21 cellular contexts compared by ENCODE assay signal in the genomic region with DNA sequence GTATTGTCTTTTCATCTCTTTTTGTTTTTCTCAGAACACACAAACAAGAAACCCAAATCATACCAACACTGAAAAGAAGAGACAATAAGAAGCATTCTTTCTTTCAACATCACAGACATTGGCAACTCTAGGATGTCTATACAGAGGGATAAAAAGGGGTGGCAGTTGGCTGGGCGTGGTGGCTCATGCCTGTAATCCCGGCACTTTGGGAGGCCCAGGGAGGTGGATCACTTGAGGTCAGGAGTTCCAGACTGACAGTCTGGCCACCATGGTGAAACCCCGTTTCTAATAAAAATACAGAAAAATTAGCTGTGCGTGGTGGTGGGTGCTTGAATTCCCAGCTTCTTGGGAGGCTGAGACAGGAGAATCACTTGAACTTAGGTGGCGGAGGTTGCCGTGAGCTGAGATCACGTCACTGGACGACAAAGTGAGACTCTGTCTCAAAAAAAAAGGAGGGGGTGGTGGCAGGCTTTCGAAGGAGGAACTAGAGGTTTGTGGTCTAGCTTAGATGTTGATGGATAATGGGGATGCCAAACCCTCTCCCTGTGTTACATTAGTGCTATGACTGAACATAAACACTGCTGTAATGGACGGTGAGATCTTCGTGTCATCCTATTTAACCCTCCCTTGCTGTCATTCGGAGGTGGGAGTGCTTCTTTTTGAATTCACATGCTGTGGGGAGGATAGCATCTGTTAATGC. TPM values are rescaled to one million over a fixed set of nuclear protein-coding genes. Genes with fewer than 3 reads are reported as not detected.
DNase-seq lines count a peak whose midpoint lies in the region; ATAC-seq, FAIRE-seq and TF ChIP-seq lines count a peak whose summit lies in the region.
"Had no signal": no experiment of that assay in that cellular context is flagged by ENCODE, and none has a peak within 500 bp of the region (broad histone marks: within the 10 kb centered on the region; RNA-seq: fewer than 3 reads in every experiment).

No MANE protein-coding gene starts in this region.

- no peaks in the 10 kb centered on the region for H3K27me3 Mint-ChIP-seq in activated CD4-positive, alpha-beta T cell treated with anti-CD3 and anti-CD28 coated beads for 36 hours
- H3K27me3 Mint-ChIP-seq in activated CD4-positive, alpha-beta T cell treated with anti-CD3 and anti-CD28 coated beads, Interleukin-2, amount 10 ng/mL, durations not matched to agents 24 days and 14 days = no peaks in the 10 kb centered on the region
- no peaks in the 10 kb centered on the region for H3K27me3 Mint-ChIP-seq in stimulated activated naive B cell treated with anti-CD40 and anti-IgM and Interleukin-4, amounts not matched to agents 10 μg/mL and 1 μg/mL and 100 μg/mL, for 72 hours

- H3K9ac ChIP-seq in GM12878 (ENCODE audit: control insufficient read depth, insufficient read depth, low read length) = no peak overlapping the region
- H3K9ac ChIP-seq: parathyroid adenoma had no signal

- H3K4me3 ChIP-seq in GM12878 = no peak overlapping the region
- H3K4me3 ChIP-seq: coronary artery, skin epidermis had no signal

- POLR2A ChIA-PET in activated CD4-positive, alpha-beta T cell treated with anti-CD3 and anti-CD28 coated beads for 36 hours (lab: Charles Lee) = no interaction called here
- POLR2A ChIA-PET in GM12878 (lab: Charles Lee) = no interaction called here

- H3K27me3 ChIP-seq in GM12878 (replicated peaks in 1 of 2; ENCODE audit: control insufficient read depth in 2 of 2, insufficient read depth in 2 of 2, low read length in 1 of 2) = no peaks in the 10 kb centered on the region

- H3K79me2 ChIP-seq in GM12878 (ENCODE audit: control insufficient read depth, insufficient read depth, low read length) = no peaks in the 10 kb centered on the region

- DNase-seq in activated CD4-positive, alpha-beta T cell treated with anti-CD3 and anti-CD28 coated beads for 36 hours = peak; percentile 25
- DNase-seq in activated CD4-positive, alpha-beta T cell treated with anti-CD3 and anti-CD28 coated beads, Interleukin-2, amount 10 ng/mL, durations not matched to agents 24 days and 14 days = no peak
- DNase-seq in OCI-M1 (lab: John Stamatoyannopoulos, UW) = peak; percentile 95
- DNase-seq in GM12878 (ENCODE audit: low read depth, low spot score) = no peak
- DNase-seq in stimulated activated naive B cell treated with anti-CD40 and anti-IgM and Interleukin-4, amounts not matched to agents 10 μg/mL and 1 μg/mL and 100 μg/mL, for 72 hours = peak; percentile 19
- no peak for DNase-seq in stimulated activated CD4-positive, alpha-beta T cell treated with anti-CD3 and anti-CD28 coated beads, Interleukin-4, amount 100 ng/mL, for 4 hours
- no peak for DNase-seq in GM13977 (ENCODE audit: low spot score)
- no peak for DNase-seq in G401 (ENCODE audit: low spot score)
- DNase-seq: activated effector memory CD4-positive, alpha-beta T cell treated with Interleukin-2 at 50 U/mL for 16 hours; CD8-positive, alpha-beta T cell; islet precursor cell; NCI-H2029 treated with DMSO at 0.1 percent for 48 hours; NCI-H524 had no signal

- no peak for TF ChIP-seq RAD21 in GM12878 (IDR thresholded peaks at IDR 0.05; ENCODE audit: insufficient read depth, low read depth, low read length)

- peak; percentile 73 for ATAC-seq in activated CD4-positive, alpha-beta T cell treated with anti-CD3 and anti-CD28 coated beads for 36 hours
- peak; percentile 26; the same call in 2 of the 3 replicates for ATAC-seq in GM12878
- peak; percentile 94 to 95 for ATAC-seq in stimulated activated naive B cell treated with anti-CD40 and anti-IgM and Interleukin-4, amounts not matched to agents 10 μg/mL and 1 μg/mL and 100 μg/mL, for 72 hours (replicated peaks)
- ATAC-seq: CD8-positive, alpha-beta T cell; esophagus mucosa; Panc1 had no signal

- TF ChIP-seq CTCF in GM12878 (IDR thresholded peaks at IDR 0.05 in 2 of 3, conservative IDR thresholded peaks at IDR 0.05 in 1 of 3; ENCODE audit: control insufficient read depth in 2 of 3, extremely low read depth in 1 of 3, insufficient read depth in 1 of 3, low read depth in 3 of 3, low read length in 3 of 3) = no peak
- TF ChIP-seq CTCF in GM13977 (IDR thresholded peaks at IDR 0.05; ENCODE audit: extremely low read depth, insufficient read depth, missing control alignments) = no peak

- peaks cover 8% of the 10 kb centered on the region for H3K36me3 Mint-ChIP-seq in activated CD4-positive, alpha-beta T cell treated with anti-CD3 and anti-CD28 coated beads for 36 hours (ENCODE audit: low read depth)
- H3K36me3 Mint-ChIP-seq in activated CD4-positive, alpha-beta T cell treated with anti-CD3 and anti-CD28 coated beads, Interleukin-2, amount 10 ng/mL, durations not matched to agents 24 days and 14 days (ENCODE audit: low read depth) = peaks cover 4% of the 10 kb centered on the region
- peaks cover 6 to 10% of the 10 kb centered on the region in 2 donors for H3K36me3 Mint-ChIP-seq in stimulated activated naive B cell treated with anti-CD40 and anti-IgM and Interleukin-4, amounts not matched to agents 10 μg/mL and 1 μg/mL and 100 μg/mL, for 72 hours

- H3K4me3 Mint-ChIP-seq in activated CD4-positive, alpha-beta T cell treated with anti-CD3 and anti-CD28 coated beads for 36 hours = no peak overlapping the region
- no peak overlapping the region for H3K4me3 Mint-ChIP-seq in activated CD4-positive, alpha-beta T cell treated with anti-CD3 and anti-CD28 coated beads, Interleukin-2, amount 10 ng/mL, durations not matched to agents 24 days and 14 days
- H3K4me3 Mint-ChIP-seq in stimulated activated naive B cell treated with anti-CD40 and anti-IgM and Interleukin-4, amounts not matched to agents 10 μg/mL and 1 μg/mL and 100 μg/mL, for 72 hours = peak overlapping the region; percentile 23 to 52
- H3K4me3 Mint-ChIP-seq: CD8-positive, alpha-beta T cell had no signal

- WGBS in GM12878 (ENCODE audit: insufficient coverage, insufficient replicate concordance, low lambda C conversion rate, missing lambda C conversion rate) = 79% methylated on average over 12 of the region's 12 CpGs

- RAD21 ChIA-PET in GM12878 (lab: Charles Lee; ENCODE audit: unreplicated experiment) = no interaction called here

- no peak for TF ChIP-seq EP300 in GM12878 (IDR thresholded peaks at IDR 0.05; ENCODE audit: borderline replicate concordance in 1 of 2, control insufficient read depth in 1 of 2, low read depth in 2 of 2, low read length in 2 of 2)

- no peak overlapping the region for H3K27ac ChIP-seq in GM12878 (ENCODE audit: control insufficient read depth, insufficient read depth)
- H3K27ac ChIP-seq: 22Rv1, coronary artery, parathyroid adenoma, skin epidermis had no signal

- no peak for TF ChIP-seq POLR2A in GM12878 (IDR thresholded peaks at IDR 0.05; ENCODE audit: low read depth, low read length)

- intact Hi-C loops in activated CD4-positive, alpha-beta T cell treated with anti-CD3 and anti-CD28 coated beads for 36 hours (cut with DNase I, micrococcal nuclease) = no loop called here
- intact Hi-C loops in activated CD4-positive, alpha-beta T cell treated with anti-CD3 and anti-CD28 coated beads, Interleukin-2, amount 10 ng/mL, durations not matched to agents 24 days and 14 days (cut with micrococcal nuclease) = no loop called here
- intact Hi-C loops in GM12878 (cut with micrococcal nuclease; ENCODE audit: unreplicated experiment) = no loop called here

- no peaks in the 10 kb centered on the region for H3K36me3 ChIP-seq in GM12878 (ENCODE audit: control insufficient read depth in 2 of 2, insufficient read depth in 2 of 2, low read length in 1 of 2)

- H3K9me3 ChIP-seq in GM12878 (replicated peaks; ENCODE audit: control insufficient read depth, insufficient read depth, low read length) = no peaks in the 10 kb centered on the region; the same call in 2 of the 3 replicates

- in situ Hi-C loops in GM12878 (cut with MboI) = no loop called here
- in situ Hi-C loops in GM13977 (cut with MboI; ENCODE audit: low pct_unique_long_range_greater_than_20kb, low sequenced_read_pairs, unreplicated experiment) = loop anchor here (10.0 kb wide), 2 partner anchors 127 to 317 kb away; a partner anchor contains a TSS
- in situ Hi-C loops in G401 (cut with HindIII; ENCODE audit: low sequenced_read_pairs) = no loop called here

- no peak overlapping the region for H2AFZ ChIP-seq in GM12878 (ENCODE audit: control insufficient read depth, low read depth, low read length)
- H2AFZ ChIP-seq: parathyroid adenoma had no signal

- no peaks in the 10 kb centered on the region for H3K9me3 Mint-ChIP-seq in activated CD4-positive, alpha-beta T cell treated with anti-CD3 and anti-CD28 coated beads for 36 hours (ENCODE audit: low read depth)
- H3K9me3 Mint-ChIP-seq in activated CD4-positive, alpha-beta T cell treated with anti-CD3 and anti-CD28 coated beads, Interleukin-2, amount 10 ng/mL, durations not matched to agents 24 days and 14 days = no peaks in the 10 kb centered on the region
- H3K9me3 Mint-ChIP-seq in stimulated activated naive B cell treated with anti-CD40 and anti-IgM and Interleukin-4, amounts not matched to agents 10 μg/mL and 1 μg/mL and 100 μg/mL, for 72 hours = no peaks in the 10 kb centered on the region
- H3K9me3 Mint-ChIP-seq: CD8-positive, alpha-beta T cell had no signal

- H3K4me1 Mint-ChIP-seq in activated CD4-positive, alpha-beta T cell treated with anti-CD3 and anti-CD28 coated beads for 36 hours = peaks cover 23% of the 10 kb centered on the region
- peaks cover 17% of the 10 kb centered on the region for H3K4me1 Mint-ChIP-seq in activated CD4-positive, alpha-beta T cell treated with anti-CD3 and anti-CD28 coated beads, Interleukin-2, amount 10 ng/mL, durations not matched to agents 24 days and 14 days
- H3K4me1 Mint-ChIP-seq in stimulated activated naive B cell treated with anti-CD40 and anti-IgM and Interleukin-4, amounts not matched to agents 10 μg/mL and 1 μg/mL and 100 μg/mL, for 72 hours = peaks cover 15 to 29% of the 10 kb centered on the region in 2 donors

- SMC1A ChIA-PET in GM12878 (lab: Charles Lee; ENCODE audit: uncharacterized antibody, unreplicated experiment) = interaction anchor here (1.5 kb wide), 1 partner anchor 18 kb away, joined by 5 read pairs; no protein-coding TSS in a partner anchor

- FAIRE-seq in GM12878 (lab: Jason Lieb, UNC) = peak; percentile 79
- FAIRE-seq: astrocyte had no signal

- no peak overlapping the region for H3K4me2 ChIP-seq in GM12878 (ENCODE audit: control insufficient read depth, insufficient read depth)

- H4K20me1 ChIP-seq in GM12878 (ENCODE audit: control insufficient read depth, insufficient read depth) = no peaks in the 10 kb centered on the region

- no peak overlapping the region for H3K27ac Mint-ChIP-seq in activated CD4-positive, alpha-beta T cell treated with anti-CD3 and anti-CD28 coated beads for 36 hours
- H3K27ac Mint-ChIP-seq in activated CD4-positive, alpha-beta T cell treated with anti-CD3 and anti-CD28 coated beads, Interleukin-2, amount 10 ng/mL, durations not matched to agents 24 days and 14 days = no peak overlapping the region
- H3K27ac Mint-ChIP-seq in stimulated activated naive B cell treated with anti-CD40 and anti-IgM and Interleukin-4, amounts not matched to agents 10 μg/mL and 1 μg/mL and 100 μg/mL, for 72 hours = peak overlapping the region; percentile 62
- H3K27ac Mint-ChIP-seq: CD8-positive, alpha-beta T cell had no signal

- BruUV-seq in GM12878 (replicated peaks; lab: Mats Ljungman, UMichigan) = no TSS peak

- H3K4me1 ChIP-seq in GM12878 (ENCODE audit: control insufficient read depth, insufficient read depth, low read length) = no peaks in the 10 kb centered on the region

- CTCF ChIA-PET in activated CD4-positive, alpha-beta T cell treated with anti-CD3 and anti-CD28 coated beads for 36 hours (lab: Charles Lee) = no interaction called here
- CTCF ChIA-PET in GM12878 (lab: Yijun Ruan, JAX) = interaction anchor here (0.7 to 1.3 kb wide), 3 partner anchors 142 to 320 kb away, joined by 3 read pairs; no protein-coding TSS in a partner anchor

RNA-seq across cellular contexts. Expression of a gene that starts 9.4 kb away (rescaled TPM):
- 1 to 10 TPM; 4.2 to 4.5 TPM for total RNA-seq in activated CD4-positive, alpha-beta T cell treated with anti-CD3 and anti-CD28 coated beads for 36 hours
- total RNA-seq in activated CD4-positive, alpha-beta T cell treated with anti-CD3 and anti-CD28 coated beads, Interleukin-2, amount 10 ng/mL, durations not matched to agents 24 days and 14 days = 5.6 and 6.7 TPM in 2 replicates
- total RNA-seq in GM12878 (2013; cell fraction: nucleolus; rRNA removed) = 53.4 and 62.4 TPM in 2 replicates
- total RNA-seq in GM12878 (2014; rRNA removed) = 4.3 and 7.1 TPM in 2 replicates
- total RNA-seq in GM12878 (2014; rRNA removed; fragmentation: Illumina TruSeq; extraction: Trizol) = 2.2 and 2.3 TPM in 2 replicates
- total RNA-seq in GM12878 (2021) = 5.6 and 7.3 TPM in 2 replicates
- polyA plus RNA-seq in GM12878 (2011; ENCODE audit: low read depth) = 2.2 TPM
- polyA plus RNA-seq in GM12878 (2011; rRNA removed) = 1.7 and 3.4 TPM in 2 replicates
- polyA plus RNA-seq in GM12878 (2011; cell fraction: cytosol; rRNA removed) = 3.2 TPM in 2 replicates
- 6.3 and 6.7 TPM in 2 replicates for polyA plus RNA-seq in GM12878 (2011; cell fraction: nucleus; rRNA removed)
- polyA plus RNA-seq in GM12878 (2012) = 4.5 and 6.7 TPM in 2 replicates
- 2.6 and 3.4 TPM in 2 replicates for polyA plus RNA-seq in GM12878 (2014; fragmentation: Illumina TruSeq; extraction: Trizol)
- polyA plus RNA-seq in GM12878 (2014; fragmentation: Nextera tagmentation; extraction: Ambion mirVana) = under 1 TPM; 0.18 to 0.33 TPM
- polyA plus RNA-seq in GM12878 (2014; rRNA removed) = 2.4 and 2.5 TPM in 2 replicates
- polyA plus RNA-seq in GM12878 (2016; fragmentation: Nextera tagmentation; extraction: Ambion mirVana) = 1 to 10 TPM; 2.0 to 3.6 TPM
- polyA minus RNA-seq in GM12878 (2011; rRNA and poly(A)+ RNA removed) = 7.2 and 7.8 TPM in 2 replicates
- polyA minus RNA-seq in GM12878 (2011; cell fraction: cytosol; rRNA and poly(A)+ RNA removed) = 2.4 and 3.6 TPM in 2 replicates
- 4.8 and 8.5 TPM in 2 replicates for polyA minus RNA-seq in GM12878 (2011; cell fraction: nucleus; rRNA and poly(A)+ RNA removed)
- total RNA-seq in G401 (2014; rRNA removed; shearing (Covaris generic)) = 7.6 and 15.5 TPM in 2 replicates

RNA-seq across cellular contexts. Expression of a gene that starts 58.2 kb away (rescaled TPM):
- 1 to 10 TPM; 1.1 to 1.5 TPM for total RNA-seq in activated CD4-positive, alpha-beta T cell treated with anti-CD3 and anti-CD28 coated beads for 36 hours
- 0.57 and 0.79 TPM in 2 replicates for total RNA-seq in activated CD4-positive, alpha-beta T cell treated with anti-CD3 and anti-CD28 coated beads, Interleukin-2, amount 10 ng/mL, durations not matched to agents 24 days and 14 days
- 3.8 and 4.2 TPM in 2 replicates for total RNA-seq in GM12878 (2013; cell fraction: nucleolus; rRNA removed)
- total RNA-seq in GM12878 (2014; rRNA removed) (0.11 and 0.38 TPM in 2 replicates), GM12878 (2014; rRNA removed; fragmentation: Illumina TruSeq; extraction: Trizol) (0.78 and 1.0 TPM in 2 replicates), GM12878 (2021) (not detected in 2 replicates)
- 0.56 TPM for polyA plus RNA-seq in GM12878 (2011; ENCODE audit: low read depth)
- polyA plus RNA-seq in GM12878 (2011; rRNA removed) (0.45 and 0.72 TPM in 2 replicates), GM12878 (2014; fragmentation: Illumina TruSeq; extraction: Trizol) (0.67 and 0.79 TPM in 2 replicates), GM12878 (2014; fragmentation: Nextera tagmentation; extraction: Ambion mirVana) (under 1 TPM; 0.14 to 0.33 TPM), GM12878 (2014; rRNA removed) (0.48 and 0.64 TPM in 2 replicates), GM12878 (2016; fragmentation: Nextera tagmentation; extraction: Ambion mirVana) (under 1 TPM in 1 of 2 experiments, not detected in 1; 0.21 TPM)
- 0.07 TPM in 1 of 2 replicates, not detected in the other for polyA plus RNA-seq in GM12878 (2011; cell fraction: cytosol; rRNA removed)
- polyA plus RNA-seq in GM12878 (2011; cell fraction: nucleus; rRNA removed) = 1.2 TPM in 1 of 2 replicates, not detected in the other
- 0.84 and 1.1 TPM in 2 replicates for polyA plus RNA-seq in GM12878 (2012)
- polyA minus RNA-seq in GM12878 (2011; rRNA and poly(A)+ RNA removed) = 0.44 TPM in 1 of 2 replicates, not detected in the other
- polyA minus RNA-seq in GM12878 (2011; cell fraction: cytosol; rRNA and poly(A)+ RNA removed) = not detected in 2 replicates
- 0.24 TPM in 1 of 2 replicates, not detected in the other for polyA minus RNA-seq in GM12878 (2011; cell fraction: nucleus; rRNA and poly(A)+ RNA removed)
- total RNA-seq in G401 (2014; rRNA removed; shearing (Covaris generic)) = 0.31 and 1.4 TPM in 2 replicates
- total RNA-seq: T-helper 1 cell treated with Interleukin-12 subunit alpha and Interleukin-12 subunit beta and Interleukin-4 antibody, amounts not matched to agents 30 ng/mL and 1 ng/mL, for 36 hours had no signal

Comparison
In these comparisons a context has a peak if more than half of its experiments do, and no peak if none do; other contexts are left out.
1. DNase-seq: peak in activated CD4-positive, alpha-beta T cell treated with anti-CD3 and anti-CD28 coated beads for 36 hours (single experiment), OCI-M1 (single experiment) and stimulated activated naive B cell treated with anti-CD40 and anti-IgM and Interleukin-4, amounts not matched to agents 10 μg/mL and 1 μg/mL and 100 μg/mL, for 72 hours (single experiment); none in activated CD4-positive, alpha-beta T cell treated with anti-CD3 and anti-CD28 coated beads, Interleukin-2, amount 10 ng/mL, durations not matched to agents 24 days and 14 days (single experiment), GM12878 (single experiment), stimulated activated CD4-positive, alpha-beta T cell treated with anti-CD3 and anti-CD28 coated beads, Interleukin-4, amount 100 ng/mL, for 4 hours (0 of 2), GM13977 (single experiment) and G401 (single experiment).
2. ATAC-seq: peak in every context shown above with its lines; median percentile 94 in stimulated activated naive B cell treated with anti-CD40 and anti-IgM and Interleukin-4, amounts not matched to agents 10 μg/mL and 1 μg/mL and 100 μg/mL, for 72 hours; 73 in activated CD4-positive, alpha-beta T cell treated with anti-CD3 and anti-CD28 coated beads for 36 hours; 26 in GM12878.
3. H3K4me3 Mint-ChIP-seq: peak in stimulated activated naive B cell treated with anti-CD40 and anti-IgM and Interleukin-4, amounts not matched to agents 10 μg/mL and 1 μg/mL and 100 μg/mL, for 72 hours (2 of 2); none in activated CD4-positive, alpha-beta T cell treated with anti-CD3 and anti-CD28 coated beads for 36 hours (single experiment) and activated CD4-positive, alpha-beta T cell treated with anti-CD3 and anti-CD28 coated beads, Interleukin-2, amount 10 ng/mL, durations not matched to agents 24 days and 14 days (single experiment).